1 cellular context compared by ENCODE assay signal in the genomic region with DNA sequence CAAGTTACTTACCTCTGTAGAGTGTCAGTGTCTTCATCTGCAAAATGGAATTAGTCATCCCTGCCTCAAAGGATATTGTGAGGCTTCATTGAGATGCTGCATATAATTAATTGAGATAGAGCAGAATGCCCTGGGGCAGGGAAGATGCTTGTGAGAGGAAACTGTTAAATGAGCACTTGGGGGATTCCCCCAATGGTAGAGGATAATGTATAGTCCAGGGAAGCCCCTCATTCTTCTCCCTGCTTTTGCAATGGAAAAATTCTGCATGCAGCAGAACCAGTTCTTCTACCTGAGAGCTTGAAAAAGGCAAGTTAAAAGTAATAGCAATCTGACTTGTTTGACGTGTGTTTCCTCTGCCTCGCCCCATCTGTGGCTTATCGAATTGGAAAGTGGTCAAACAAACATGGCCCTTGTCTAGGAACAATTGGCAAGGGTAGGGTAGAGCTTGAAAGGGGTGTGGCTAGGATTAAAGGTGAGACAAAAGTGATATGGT.
TF ChIP-seq lines count a peak whose summit lies in the region.

No MANE protein-coding gene starts in this region.

TF ChIP-seq in GM23338, 12 proteins besides CTCF, POLR2A, EP300 and RAD21 (continued from another document):
- TF ChIP-seq JUNB (IDR thresholded peaks at IDR 0.05; ENCODE audit: unreplicated experiment) (no peak), EZH2 (IDR thresholded peaks at IDR 0.05; ENCODE audit: low read depth, unreplicated experiment) (no peak), POLR2AphosphoS5 (IDR thresholded peaks at IDR 0.05; ENCODE audit: low read depth) (no peak), ZNF331 (CRISPR knock-in tag; IDR thresholded peaks at IDR 0.05; ENCODE audit: low read depth) (no peak), EZH2phosphoT487 (IDR thresholded peaks at IDR 0.05; ENCODE audit: unreplicated experiment) (no peak), CREB1 (CRISPR knock-in tag; IDR thresholded peaks at IDR 0.05; ENCODE audit: low read depth) (no peak)
- TF ChIP-seq, protein P1, sequence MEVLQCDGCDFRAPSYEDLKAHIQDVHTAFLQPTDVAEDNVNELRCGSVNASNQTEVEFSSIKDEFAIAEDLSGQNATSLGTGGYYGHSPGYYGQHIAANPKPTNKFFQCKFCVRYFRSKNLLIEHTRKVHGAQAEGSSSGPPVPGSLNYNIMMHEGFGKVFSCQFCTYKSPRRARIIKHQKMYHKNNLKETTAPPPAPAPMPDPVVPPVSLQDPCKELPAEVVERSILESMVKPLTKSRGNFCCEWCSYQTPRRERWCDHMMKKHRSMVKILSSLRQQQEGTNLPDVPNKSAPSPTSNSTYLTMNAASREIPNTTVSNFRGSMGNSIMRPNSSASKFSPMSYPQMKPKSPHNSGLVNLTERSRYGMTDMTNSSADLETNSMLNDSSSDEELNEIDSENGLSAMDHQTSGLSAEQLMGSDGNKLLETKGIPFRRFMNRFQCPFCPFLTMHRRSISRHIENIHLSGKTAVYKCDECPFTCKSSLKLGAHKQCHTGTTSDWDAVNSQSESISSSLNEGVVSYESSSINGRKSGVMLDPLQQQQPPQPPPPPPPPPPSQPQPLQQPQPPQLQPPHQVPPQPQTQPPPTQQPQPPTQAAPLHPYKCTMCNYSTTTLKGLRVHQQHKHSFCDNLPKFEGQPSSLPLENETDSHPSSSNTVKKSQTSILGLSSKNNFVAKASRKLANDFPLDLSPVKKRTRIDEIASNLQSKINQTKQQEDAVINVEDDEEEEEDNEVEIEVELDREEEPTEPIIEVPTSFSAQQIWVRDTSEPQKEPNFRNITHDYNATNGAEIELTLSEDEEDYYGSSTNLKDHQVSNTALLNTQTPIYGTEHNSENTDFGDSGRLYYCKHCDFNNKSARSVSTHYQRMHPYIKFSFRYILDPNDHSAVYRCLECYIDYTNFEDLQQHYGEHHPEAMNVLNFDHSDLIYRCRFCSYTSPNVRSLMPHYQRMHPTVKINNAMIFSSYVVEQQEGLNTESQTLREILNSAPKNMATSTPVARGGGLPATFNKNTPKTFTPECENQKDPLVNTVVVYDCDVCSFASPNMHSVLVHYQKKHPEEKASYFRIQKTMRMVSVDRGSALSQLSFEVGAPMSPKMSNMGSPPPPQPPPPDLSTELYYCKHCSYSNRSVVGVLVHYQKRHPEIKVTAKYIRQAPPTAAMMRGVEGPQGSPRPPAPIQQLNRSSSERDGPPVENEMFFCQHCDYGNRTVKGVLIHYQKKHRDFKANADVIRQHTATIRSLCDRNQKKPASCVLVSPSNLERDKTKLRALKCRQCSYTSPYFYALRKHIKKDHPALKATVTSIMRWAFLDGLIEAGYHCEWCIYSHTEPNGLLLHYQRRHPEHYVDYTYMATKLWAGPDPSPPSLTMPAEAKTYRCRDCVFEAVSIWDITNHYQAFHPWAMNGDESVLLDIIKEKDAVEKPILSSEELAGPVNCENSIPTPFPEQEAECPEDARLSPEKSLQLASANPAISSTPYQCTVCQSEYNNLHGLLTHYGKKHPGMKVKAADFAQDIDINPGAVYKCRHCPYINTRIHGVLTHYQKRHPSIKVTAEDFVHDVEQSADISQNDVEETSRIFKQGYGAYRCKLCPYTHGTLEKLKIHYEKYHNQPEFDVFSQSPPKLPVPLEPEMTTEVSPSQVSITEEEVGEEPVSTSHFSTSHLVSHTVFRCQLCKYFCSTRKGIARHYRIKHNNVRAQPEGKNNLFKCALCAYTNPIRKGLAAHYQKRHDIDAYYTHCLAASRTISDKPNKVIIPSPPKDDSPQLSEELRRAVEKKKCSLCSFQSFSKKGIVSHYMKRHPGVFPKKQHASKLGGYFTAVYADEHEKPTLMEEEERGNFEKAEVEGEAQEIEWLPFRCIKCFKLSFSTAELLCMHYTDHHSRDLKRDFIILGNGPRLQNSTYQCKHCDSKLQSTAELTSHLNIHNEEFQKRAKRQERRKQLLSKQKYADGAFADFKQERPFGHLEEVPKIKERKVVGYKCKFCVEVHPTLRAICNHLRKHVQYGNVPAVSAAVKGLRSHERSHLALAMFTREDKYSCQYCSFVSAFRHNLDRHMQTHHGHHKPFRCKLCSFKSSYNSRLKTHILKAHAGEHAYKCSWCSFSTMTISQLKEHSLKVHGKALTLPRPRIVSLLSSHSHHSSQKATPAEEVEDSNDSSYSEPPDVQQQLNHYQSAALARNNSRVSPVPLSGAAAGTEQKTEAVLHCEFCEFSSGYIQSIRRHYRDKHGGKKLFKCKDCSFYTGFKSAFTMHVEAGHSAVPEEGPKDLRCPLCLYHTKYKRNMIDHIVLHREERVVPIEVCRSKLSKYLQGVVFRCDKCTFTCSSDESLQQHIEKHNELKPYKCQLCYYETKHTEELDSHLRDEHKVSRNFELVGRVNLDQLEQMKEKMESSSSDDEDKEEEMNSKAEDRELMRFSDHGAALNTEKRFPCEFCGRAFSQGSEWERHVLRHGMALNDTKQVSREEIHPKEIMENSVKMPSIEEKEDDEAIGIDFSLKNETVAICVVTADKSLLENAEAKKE (CRISPR knock-in tag; IDR thresholded peaks at IDR 0.05), result no peak
TF ChIP-seq in GM23338: peak in this region for 0.
